In genomic region chr9:88398016-88398415, GRCh38 we compare ENCODE assay signal across 21 cellular contexts.
"Had no signal": no experiment of that assay in that cellular context is flagged by ENCODE, and none has a peak within 500 bp of the region (broad histone marks: within the 10 kb centered on the region; RNA-seq: fewer than 3 reads in every experiment).

No MANE protein-coding gene starts in this region.

- H3K9me3 ChIP-seq: ascending aorta, esophagus muscularis mucosa, testis, transverse colon had no signal

- H3K27me3 ChIP-seq: ascending aorta, esophagus muscularis mucosa, neural progenitor cell, testis, transverse colon had no signal

- H3K9ac ChIP-seq: neural progenitor cell had no signal

- DNase-seq: activated CD8-positive, alpha-beta T cell treated with anti-CD3 and anti-CD28 coated beads, Interleukin-2, amount 10 ng/mL, durations not matched to agents 7 days and 5 days; activated effector memory CD4-positive, alpha-beta T cell treated with Interleukin-2 at 50 U/mL for 16 hours; activated naive CD4-positive, alpha-beta T cell treated with Interleukin-2 at 50 U/mL for 16 hours; central memory CD4-positive, alpha-beta T cell; endodermal cell; foreskin melanocyte; left cardiac atrium; mammary epithelial cell; midbrain; natural killer cell; occipital lobe; right cardiac atrium; stimulated activated CD4-positive, alpha-beta T cell treated with anti-CD3 and anti-CD28 coated beads, Interleukin-4, amount 100 ng/mL, for 1 hour; stimulated activated naive CD8-positive, alpha-beta T cell treated with anti-CD3 and anti-CD28 coated beads, Interleukin-15, Interleukin-2, amounts not matched to agents 100 U/mL and 50 U/mL, for 24 hours; SW 1271; T-helper 17 cell; testis; transverse colon had no signal

- H3K4me2 ChIP-seq: neural progenitor cell had no signal

- H3K36me3 ChIP-seq: ascending aorta, esophagus muscularis mucosa, neural progenitor cell had no signal

- ATAC-seq: activated CD8-positive, alpha-beta T cell treated with anti-CD3 and anti-CD28 coated beads, Interleukin-2, amount 10 ng/mL, durations not matched to agents 7 days and 5 days; left cardiac atrium; natural killer cell; right cardiac atrium; stimulated activated naive CD8-positive, alpha-beta T cell treated with anti-CD3 and anti-CD28 coated beads, Interleukin-15, Interleukin-2, amounts not matched to agents 100 U/mL and 50 U/mL, for 24 hours; T-helper 17 cell had no signal

- H3K27ac ChIP-seq: ascending aorta, neural progenitor cell, testis, transverse colon had no signal

- H3K4me1 ChIP-seq: neural progenitor cell, testis had no signal

- H2AFZ ChIP-seq: neural progenitor cell had no signal

- H3K4me3 ChIP-seq: ascending aorta, esophagus muscularis mucosa, neural progenitor cell, testis, transverse colon had no signal
